ENCODE assay signal across 17 cellular contexts in the genomic region with DNA sequence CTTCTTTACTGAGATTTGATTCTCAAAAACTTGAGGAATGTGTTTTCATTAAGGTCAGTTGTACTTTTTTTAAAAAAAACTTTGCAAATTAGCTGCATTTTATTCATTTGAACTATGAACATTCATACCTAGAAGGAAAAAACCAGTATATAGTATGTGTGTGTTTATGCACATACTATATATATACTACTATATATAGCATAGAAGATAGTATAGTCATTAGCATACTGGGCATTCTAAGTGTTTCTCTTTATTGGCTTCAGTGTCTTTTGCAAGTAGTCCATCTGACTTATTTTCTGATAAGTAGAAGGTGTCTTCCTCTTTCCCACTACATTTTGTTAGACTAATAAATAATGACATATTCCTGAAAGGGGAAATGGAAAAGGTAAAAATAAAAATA.
DNase-seq lines count a peak whose midpoint lies in the region; ATAC-seq lines count a peak whose summit lies in the region.
"Had no signal": no experiment of that assay in that cellular context is flagged by ENCODE, and none has a peak within 500 bp of the region (broad histone marks: within the 10 kb centered on the region; RNA-seq: fewer than 3 reads in every experiment).

No MANE protein-coding gene starts in this region.

- no peak overlapping the region for H3K4me3 ChIP-seq in effector memory CD4-positive, alpha-beta T cell (ENCODE audit: insufficient read depth, low read depth, low read length, poor library complexity, severe bottlenecking)
- H3K4me3 ChIP-seq in HAP-1 = no peak overlapping the region
- H3K4me3 ChIP-seq: dorsolateral prefrontal cortex, uterus had no signal

- H3K9me3 ChIP-seq in effector memory CD4-positive, alpha-beta T cell (ENCODE audit: control insufficient read depth, low read length) = no peaks in the 10 kb centered on the region
- no peaks in the 10 kb centered on the region for H3K9me3 ChIP-seq in HAP-1
- H3K9me3 ChIP-seq: uterus had no signal

- ATAC-seq in GM18508 (IDR thresholded peaks at IDR 0.05; ENCODE audit: insufficient read depth, unreplicated experiment) (peak; percentile 37), GM19467 (IDR thresholded peaks at IDR 0.05; ENCODE audit: unreplicated experiment) (peak; percentile 62), HG02938 (IDR thresholded peaks at IDR 0.05; ENCODE audit: unreplicated experiment) (peak; percentile 61), HG03520 (IDR thresholded peaks at IDR 0.05; ENCODE audit: unreplicated experiment) (peak; percentile 60)
- ATAC-seq: stimulated activated naive B cell treated with anti-CD40 and anti-IgM and Interleukin-4, amounts not matched to agents 10 μg/mL and 1 μg/mL and 100 μg/mL, for 72 hours had no signal

- H3K27me3 ChIP-seq in effector memory CD4-positive, alpha-beta T cell (replicated peaks; ENCODE audit: control insufficient read depth, insufficient read depth, low read length, poor library complexity, severe bottlenecking) = peaks cover 4% of the 10 kb centered on the region
- no peaks in the 10 kb centered on the region for H3K27me3 ChIP-seq in HAP-1 (ENCODE audit: low read depth)
- H3K27me3 ChIP-seq: dorsolateral prefrontal cortex, uterus had no signal

- H3K27ac ChIP-seq in effector memory CD4-positive, alpha-beta T cell (ENCODE audit: insufficient read depth, low read length, poor library complexity, severe bottlenecking) = no peak overlapping the region
- H3K27ac ChIP-seq: dorsolateral prefrontal cortex, KMS-11, uterus had no signal

- H3K4me1 ChIP-seq in effector memory CD4-positive, alpha-beta T cell (ENCODE audit: control insufficient read depth, insufficient read depth, low read length, poor library complexity, severe bottlenecking) = no peaks in the 10 kb centered on the region
- no peaks in the 10 kb centered on the region for H3K4me1 ChIP-seq in HAP-1
- H3K4me1 ChIP-seq: uterus had no signal

- in situ Hi-C loops in HAP-1 (cut with MboI; ENCODE audit: low sequenced_read_pairs) = no loop called here

- no peak for DNase-seq in HK-2 (ENCODE audit: unreplicated experiment)
- DNase-seq in effector memory CD4-positive, alpha-beta T cell = no peak
- no peak for DNase-seq in HAP-1 (ENCODE audit: low spot score in 2 of 2)
- no peak for DNase-seq in T-helper 2 cell
- DNase-seq: activated CD4-positive, alpha-beta T cell treated with anti-CD3 and anti-CD28 coated beads, Interleukin-2, amount 50 U/mL, for 1 hour; anterior cingulate cortex; dorsolateral prefrontal cortex; NCI-H146; NCI-H510A; RPMI8226; stimulated activated naive B cell treated with anti-CD40 and anti-IgM and Interleukin-4, amounts not matched to agents 10 μg/mL and 1 μg/mL and 100 μg/mL, for 72 hours; uterus had no signal

- H3K36me3 ChIP-seq in effector memory CD4-positive, alpha-beta T cell (ENCODE audit: control insufficient read depth, insufficient read depth, low read length) = no peaks in the 10 kb centered on the region
- H3K36me3 ChIP-seq in HAP-1 (replicated peaks) = no peaks in the 10 kb centered on the region
- H3K36me3 ChIP-seq: uterus had no signal
